In the genomic region with DNA sequence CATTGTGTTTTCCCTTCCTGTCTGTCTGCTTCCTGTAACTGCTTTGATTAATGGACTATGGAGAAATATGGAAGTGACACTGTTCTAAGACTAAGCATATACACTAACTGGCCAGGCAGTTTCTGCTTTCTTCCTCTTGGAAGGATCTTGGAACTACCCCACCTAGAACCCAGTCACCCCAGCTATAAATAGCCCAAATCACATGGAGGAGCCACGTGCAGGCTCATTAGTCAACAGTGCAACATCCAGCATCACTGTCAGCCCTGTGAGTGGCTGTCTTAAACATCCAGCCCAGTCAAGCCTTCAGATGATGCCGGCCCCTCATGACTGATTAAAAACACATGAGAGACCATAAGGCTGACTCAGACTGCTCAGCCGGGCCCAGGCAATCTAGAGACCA, we compare ENCODE assay signal across 10 cellular contexts. TPM values are rescaled to one million over a fixed set of nuclear protein-coding genes. Genes with fewer than 3 reads are reported as not detected.
DNase-seq lines count a peak whose midpoint lies in the region; ATAC-seq and TF ChIP-seq lines count a peak whose summit lies in the region.
"Had no signal": no experiment of that assay in that cellular context is flagged by ENCODE, and none has a peak within 500 bp of the region (broad histone marks: within the 10 kb centered on the region; RNA-seq: fewer than 3 reads in every experiment).

No MANE protein-coding gene starts in this region.

- peaks cover 12% of the 10 kb centered on the region for H3K36me3 Mint-ChIP-seq in WTC11

- no peak for TF ChIP-seq CTCF in WTC11 (IDR thresholded peaks at IDR 0.05)
- no peak for TF ChIP-seq CTCF in tibial nerve (IDR thresholded peaks at IDR 0.05)

- H3K4me3 Mint-ChIP-seq in WTC11 = no peak overlapping the region

- DNase-seq in NOMO-1 treated with DMSO at 0.1 percent for 48 hours (lab: John Stamatoyannopoulos, UW; ENCODE audit: unreplicated experiment) = peak; percentile 23
- no peak for DNase-seq in NOMO-1 treated with dmso at 0.1 percent for 144 hours (lab: John Stamatoyannopoulos, UW; ENCODE audit: unreplicated experiment)
- no peak for DNase-seq in WTC11 (ENCODE audit: low spot score)
- peak; percentile 51 for DNase-seq in left cardiac atrium
- peak; percentile 23 to 77 for DNase-seq in tibial nerve (ENCODE audit: low spot score in 2 of 2)
- DNase-seq in activated gamma-delta T cell (lab: John Stamatoyannopoulos, UW) = no peak
- DNase-seq: NK-92 treated with Interleukin-12 subunit alpha and Interleukin-12 subunit beta, amount 100 ng/mL, for 24 hours had no signal

- peaks cover 23% of the 10 kb centered on the region for H3K4me1 Mint-ChIP-seq in WTC11

- 56 to 62% methylated on average over 3 of the region's 3 CpGs for WGBS in tibial nerve, 2 donors

- H3K27me3 Mint-ChIP-seq in WTC11 (ENCODE audit: low read depth) = no peaks in the 10 kb centered on the region

- H3K27ac Mint-ChIP-seq in WTC11 = peak overlapping the region; percentile 10

- CTCF ChIA-PET in WTC11 (lab: Charles Lee) = no interaction called here

- peak overlapping the region in 1 of 4 donors; percentile 20 for H3K27ac ChIP-seq in tibial nerve

- POLR2A ChIA-PET in WTC11 (lab: Charles Lee) = interaction anchor here (1.3 kb wide), 1 partner anchor 37 kb away, joined by 4 read pairs; no protein-coding TSS in a partner anchor

- H3K4me1 ChIP-seq in tibial nerve = no peaks in the 10 kb centered on the region

- ATAC-seq in WTC11 = no peak
- ATAC-seq in left cardiac atrium = peak; percentile 44 to 89
- no peak for ATAC-seq in HG02885 (IDR thresholded peaks at IDR 0.05; ENCODE audit: poor library complexity, unreplicated experiment)
- no peak for ATAC-seq in GM19351 (IDR thresholded peaks at IDR 0.05; ENCODE audit: unreplicated experiment)

- TF ChIP-seq EP300 in tibial nerve (IDR thresholded peaks at IDR 0.05) = peak in 1 of 2 donors; percentile 74

- TF ChIP-seq POLR2A in tibial nerve (IDR thresholded peaks at IDR 0.05) = no peak

- no peaks in the 10 kb centered on the region for H3K9me3 ChIP-seq in tibial nerve

- H3K4me3 ChIP-seq in tibial nerve = no peak overlapping the region
- H3K4me3 ChIP-seq: skin epidermis had no signal

- H3K9me3 Mint-ChIP-seq in WTC11 = no peaks in the 10 kb centered on the region

- H3K36me3 ChIP-seq in tibial nerve = no peaks in the 10 kb centered on the region

- H3K27me3 ChIP-seq in tibial nerve = no peaks in the 10 kb centered on the region

- intact Hi-C loops in left cardiac atrium (cut with DNase I) = no loop called here

TF ChIP-seq in WTC11, 78 proteins besides CTCF, POLR2A, EP300 and RAD21:
- no peak for TF ChIP-seq NFE2L1 (CRISPR knock-in tag; IDR thresholded peaks at IDR 0.05)
- TF ChIP-seq NR3C1 (CRISPR knock-in tag; conservative IDR thresholded peaks at IDR 0.05; ENCODE audit: low read depth) = no peak
- no peak for TF ChIP-seq FOXK1 (CRISPR knock-in tag; IDR thresholded peaks at IDR 0.05)
- TF ChIP-seq ELF4 (CRISPR knock-in tag; IDR thresholded peaks at IDR 0.05; ENCODE audit: low read depth) = no peak
- TF ChIP-seq HMGA2 (CRISPR knock-in tag; IDR thresholded peaks at IDR 0.05) = no peak
- no peak for TF ChIP-seq CREB1 (CRISPR knock-in tag; IDR thresholded peaks at IDR 0.05)
- TF ChIP-seq, protein P1, sequence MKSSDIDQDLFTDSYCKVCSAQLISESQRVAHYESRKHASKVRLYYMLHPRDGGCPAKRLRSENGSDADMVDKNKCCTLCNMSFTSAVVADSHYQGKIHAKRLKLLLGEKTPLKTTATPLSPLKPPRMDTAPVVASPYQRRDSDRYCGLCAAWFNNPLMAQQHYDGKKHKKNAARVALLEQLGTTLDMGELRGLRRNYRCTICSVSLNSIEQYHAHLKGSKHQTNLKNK (CRISPR knock-in tag; IDR thresholded peaks at IDR 0.05) = no peak
- no peak for TF ChIP-seq JAZF1 (CRISPR knock-in tag; IDR thresholded peaks at IDR 0.05)
- TF ChIP-seq, protein P2, sequence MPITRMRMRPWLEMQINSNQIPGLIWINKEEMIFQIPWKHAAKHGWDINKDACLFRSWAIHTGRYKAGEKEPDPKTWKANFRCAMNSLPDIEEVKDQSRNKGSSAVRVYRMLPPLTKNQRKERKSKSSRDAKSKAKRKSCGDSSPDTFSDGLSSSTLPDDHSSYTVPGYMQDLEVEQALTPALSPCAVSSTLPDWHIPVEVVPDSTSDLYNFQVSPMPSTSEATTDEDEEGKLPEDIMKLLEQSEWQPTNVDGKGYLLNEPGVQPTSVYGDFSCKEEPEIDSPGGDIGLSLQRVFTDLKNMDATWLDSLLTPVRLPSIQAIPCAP (CRISPR knock-in tag; IDR thresholded peaks at IDR 0.05) = no peak
- no peak for TF ChIP-seq MYBL2 (CRISPR knock-in tag; IDR thresholded peaks at IDR 0.05)
- no peak for TF ChIP-seq TP53 (CRISPR knock-in tag; IDR thresholded peaks at IDR 0.05)

RNA-seq across cellular contexts. Expression of gene BCAT1, which starts 39.2 kb away (rescaled TPM):
- total RNA-seq in WTC11 (2021) = 239 to 267 TPM (median 240 TPM) in 3 replicates
- total RNA-seq in left cardiac atrium = 10 to 100 TPM; 10.9 to 14.0 TPM
- total RNA-seq in tibial nerve = 10 to 100 TPM; 17.8 to 41.1 (median 35.0) TPM

Comparison
In these comparisons a context has a peak if more than half of its experiments do, and no peak if none do; other contexts are left out.
1. DNase-seq: peak in NOMO-1 treated with DMSO at 0.1 percent for 48 hours (single experiment), left cardiac atrium (single experiment) and tibial nerve (2 of 2); none in NOMO-1 treated with dmso at 0.1 percent for 144 hours (single experiment), WTC11 (single experiment) and activated gamma-delta T cell (single experiment).
2. ATAC-seq: peak in left cardiac atrium (2 of 2); none in WTC11 (single experiment), HG02885 (single experiment) and GM19351 (single experiment).